In the genomic region with DNA sequence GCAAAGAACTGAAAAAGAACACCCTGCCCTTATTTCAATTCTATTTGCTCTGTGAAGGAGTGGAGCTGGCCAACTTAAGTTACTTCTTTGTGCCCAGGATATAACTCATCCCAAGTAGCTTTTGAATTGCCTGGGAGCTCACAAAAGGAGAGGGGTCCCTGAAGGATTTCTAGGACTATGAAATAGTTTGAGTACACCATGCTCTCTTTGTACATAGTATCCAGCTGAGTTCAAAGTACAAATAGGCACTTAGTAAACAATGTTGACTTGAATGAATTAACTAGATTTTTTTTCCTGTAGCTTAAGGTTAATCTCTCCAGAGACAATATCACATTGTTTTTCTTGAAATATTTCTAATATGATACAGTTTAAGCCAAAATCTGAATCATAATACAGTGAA, we compare ENCODE assay signal across 25 cellular contexts. TPM values are rescaled to one million over a fixed set of nuclear protein-coding genes. Genes with fewer than 3 reads are reported as not detected.
DNase-seq lines count a peak whose midpoint lies in the region; ATAC-seq and TF ChIP-seq lines count a peak whose summit lies in the region.
"Had no signal": no experiment of that assay in that cellular context is flagged by ENCODE, and none has a peak within 500 bp of the region (broad histone marks: within the 10 kb centered on the region; RNA-seq: fewer than 3 reads in every experiment).

No MANE protein-coding gene starts in this region.

- TF ChIP-seq POLR2A in right lobe of liver (IDR thresholded peaks at IDR 0.05) = no peak
- TF ChIP-seq POLR2A in stomach (IDR thresholded peaks at IDR 0.05) = no peak

- in situ Hi-C loops in brain microvascular endothelial cell (cut with HindIII; ENCODE audit: low pct_ligation_motif_present, low sequenced_read_pairs) = no loop called here

- peak overlapping the region; percentile 22 for H3K27ac ChIP-seq in brain microvascular endothelial cell
- H3K27ac ChIP-seq in right lobe of liver = no peak overlapping the region
- peak overlapping the region in 3 of 5 donors; percentile 15 to 60 (median 52) for H3K27ac ChIP-seq in stomach
- H3K27ac ChIP-seq: C4-2B, cardiac muscle cell, coronary artery had no signal

- H3K9me3 ChIP-seq in right lobe of liver (no peaks in the 10 kb centered on the region), stomach (no peaks in the 10 kb centered on the region)
- H3K9me3 ChIP-seq: SK-N-SH, transverse colon had no signal

- H3K4me3 ChIP-seq in brain microvascular endothelial cell (ENCODE audit: low read depth, low read length) = no peak overlapping the region
- H3K4me3 ChIP-seq in right lobe of liver = no peak overlapping the region
- H3K4me3 ChIP-seq in stomach = no peak overlapping the region
- H3K4me3 ChIP-seq: cardiac muscle cell, coronary artery, smooth muscle cell, transverse colon had no signal

- H3K36me3 ChIP-seq in brain microvascular endothelial cell (replicated peaks) = no peaks in the 10 kb centered on the region
- H3K36me3 ChIP-seq in right lobe of liver = no peaks in the 10 kb centered on the region
- no peaks in the 10 kb centered on the region for H3K36me3 ChIP-seq in stomach
- H3K36me3 ChIP-seq: cardiac muscle cell, transverse colon had no signal

- DNase-seq in HuH-7.5 (ENCODE audit: low spot score) (peak; percentile 16), brain microvascular endothelial cell (no peak), right lobe of liver (no peak), stomach (no peak), NK-92 (lab: John Stamatoyannopoulos, UW; ENCODE audit: unreplicated experiment) (no peak)
- DNase-seq: activated effector memory CD4-positive, alpha-beta T cell treated with Interleukin-2 at 50 U/mL for 16 hours; anterior cingulate cortex; foreskin fibroblast; mesenchymal stem cell; MM.1S; NCI-H1417 treated with DMSO at 0.1 percent for 48 hours; NCI-H2081 treated with DMSO at 0.1 percent for 48 hours; NCI-H446 treated with DMSO at 0.1 percent for 48 hours; occipital lobe; retina; SK-N-SH; T-helper 17 cell; transverse colon had no signal

- intact Hi-C loops in right lobe of liver (cut with DNase I) (no loop called here), stomach (cut with DNase I; ENCODE audit: low total_unique reads) (no loop called here)

- TF ChIP-seq CTCF in brain microvascular endothelial cell (IDR thresholded peaks at IDR 0.05; ENCODE audit: low read depth, low read length, missing control alignments) = no peak
- TF ChIP-seq CTCF in right lobe of liver (IDR thresholded peaks at IDR 0.05) = no peak
- no peak for TF ChIP-seq CTCF in stomach (IDR thresholded peaks at IDR 0.05)

- TF ChIP-seq EP300 in stomach (IDR thresholded peaks at IDR 0.05) = no peak

- peak; percentile 66 to 88 (median 82) for ATAC-seq in right lobe of liver
- no peak for ATAC-seq in HG02840 (IDR thresholded peaks at IDR 0.05; ENCODE audit: low FRiP score, unreplicated experiment)
- ATAC-seq in HG02885 (IDR thresholded peaks at IDR 0.05; ENCODE audit: poor library complexity, unreplicated experiment) = no peak
- ATAC-seq: esophagus mucosa, T-helper 17 cell had no signal

- no peaks in the 10 kb centered on the region for H3K27me3 ChIP-seq in brain microvascular endothelial cell (replicated peaks)
- H3K27me3 ChIP-seq in right lobe of liver = no peaks in the 10 kb centered on the region
- no peaks in the 10 kb centered on the region for H3K27me3 ChIP-seq in stomach
- H3K27me3 ChIP-seq: cardiac muscle cell, transverse colon had no signal

- H3K4me1 ChIP-seq in right lobe of liver (peaks cover 0 to 6% (median 0%) of the 10 kb centered on the region in 4 donors), stomach (peaks cover 0 to 33% (median 18%) of the 10 kb centered on the region in 4 donors)

RNA-seq across cellular contexts. Expression of a gene that starts 47.7 kb away (rescaled TPM):
- total RNA-seq in right lobe of liver (10 to 100 TPM; 20.7 to 41.2 (median 30.5) TPM), stomach (100 to 1,000 TPM in 1 of 5 donors, 10 to 100 TPM in 4; 40.9 to 162 (median 46.1) TPM)
- 10 to 100 TPM; 41.5 to 65.1 (median 45.7) TPM for polyA plus RNA-seq in stomach

RNA-seq across cellular contexts. Expression of a gene that starts 56.1 kb away (rescaled TPM):
- total RNA-seq in right lobe of liver (10 to 100 TPM; 16.3 to 48.4 (median 26.4) TPM), stomach (100 to 1,000 TPM in 4 of 5 donors, 10 to 100 TPM in 1; 46.9 to 393 (median 129) TPM)
- polyA plus RNA-seq in stomach = 10 to 100 TPM in 2 of 3 donors, 1 to 10 TPM in 1; 7.8 to 14.2 (median 11.7) TPM

Comparison
In these comparisons a context has a peak if more than half of its experiments do, and no peak if none do; other contexts are left out.
1. H3K27ac ChIP-seq: peak in brain microvascular endothelial cell (single experiment) and stomach (3 of 5); none in right lobe of liver (0 of 3).
2. ATAC-seq: peak in right lobe of liver (4 of 4); none in HG02840 (single experiment) and HG02885 (single experiment).